In the genomic region with DNA sequence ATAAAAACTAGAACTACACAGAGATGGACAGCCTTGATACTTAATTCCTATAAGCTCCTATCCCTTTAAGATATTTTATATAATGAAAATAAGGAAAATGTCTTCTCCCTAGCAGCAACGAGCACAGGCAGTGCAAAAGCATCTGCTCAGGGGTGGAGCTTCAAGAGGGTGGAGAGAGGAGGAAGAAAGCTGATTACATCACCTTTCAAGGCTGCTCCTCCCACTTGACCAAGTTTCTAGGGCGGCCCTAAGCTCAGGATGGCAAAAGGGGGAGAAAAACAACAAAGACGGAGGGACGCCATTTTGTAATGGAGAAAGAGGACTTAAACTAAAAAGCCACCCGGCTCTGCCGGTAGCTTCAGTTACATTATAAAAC, we compare ENCODE assay signal across 1 cellular context.
A peak's percentile ranks its signal among the peaks of the same experiment; 100 is the strongest.
TF ChIP-seq lines count a peak whose summit lies in the region.

No MANE protein-coding gene starts in this region.

TF ChIP-seq in K562, 482 proteins besides CTCF, POLR2A, EP300 and RAD21 (continued from another document and continues in another):
- TF ChIP-seq, protein P1, sequence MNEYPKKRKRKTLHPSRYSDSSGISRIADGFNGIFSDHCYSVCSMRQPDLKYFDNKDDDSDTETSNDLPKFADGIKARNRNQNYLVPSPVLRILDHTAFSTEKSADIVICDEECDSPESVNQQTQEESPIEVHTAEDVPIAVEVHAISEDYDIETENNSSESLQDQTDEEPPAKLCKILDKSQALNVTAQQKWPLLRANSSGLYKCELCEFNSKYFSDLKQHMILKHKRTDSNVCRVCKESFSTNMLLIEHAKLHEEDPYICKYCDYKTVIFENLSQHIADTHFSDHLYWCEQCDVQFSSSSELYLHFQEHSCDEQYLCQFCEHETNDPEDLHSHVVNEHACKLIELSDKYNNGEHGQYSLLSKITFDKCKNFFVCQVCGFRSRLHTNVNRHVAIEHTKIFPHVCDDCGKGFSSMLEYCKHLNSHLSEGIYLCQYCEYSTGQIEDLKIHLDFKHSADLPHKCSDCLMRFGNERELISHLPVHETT (CRISPR knock-in tag; conservative IDR thresholded peaks at IDR 0.05 in 1 of 2, IDR thresholded peaks at IDR 0.05 in 1 of 2) = peak in 1 of 2 experiments; percentile 79; a peak in 2 of 4 replicates
- TF ChIP-seq FOXJ2 (tag; IDR thresholded peaks at IDR 0.05) = peak; percentile 78
- TF ChIP-seq JUND (IDR thresholded peaks at IDR 0.05; ENCODE audit: borderline replicate concordance, low read depth, low read length) = peak; percentile 91
- TF ChIP-seq JUND (tag; IDR thresholded peaks at IDR 0.05; ENCODE audit: borderline replicate concordance, low read depth, low read length) = peak; percentile 91; the same call in 1 of the 3 replicates
- TF ChIP-seq TAF1 (IDR thresholded peaks at IDR 0.05; ENCODE audit: control insufficient read depth, extremely low read depth, insufficient read depth, low read length, severe bottlenecking) = peak; percentile 88
- TF ChIP-seq ADNP (tag; IDR thresholded peaks at IDR 0.05) = no peak
- no peak for TF ChIP-seq POLR2AphosphoS5 (IDR thresholded peaks at IDR 0.05; ENCODE audit: control insufficient read depth, insufficient read depth, low read depth, low read length)
- TF ChIP-seq, protein P2, sequence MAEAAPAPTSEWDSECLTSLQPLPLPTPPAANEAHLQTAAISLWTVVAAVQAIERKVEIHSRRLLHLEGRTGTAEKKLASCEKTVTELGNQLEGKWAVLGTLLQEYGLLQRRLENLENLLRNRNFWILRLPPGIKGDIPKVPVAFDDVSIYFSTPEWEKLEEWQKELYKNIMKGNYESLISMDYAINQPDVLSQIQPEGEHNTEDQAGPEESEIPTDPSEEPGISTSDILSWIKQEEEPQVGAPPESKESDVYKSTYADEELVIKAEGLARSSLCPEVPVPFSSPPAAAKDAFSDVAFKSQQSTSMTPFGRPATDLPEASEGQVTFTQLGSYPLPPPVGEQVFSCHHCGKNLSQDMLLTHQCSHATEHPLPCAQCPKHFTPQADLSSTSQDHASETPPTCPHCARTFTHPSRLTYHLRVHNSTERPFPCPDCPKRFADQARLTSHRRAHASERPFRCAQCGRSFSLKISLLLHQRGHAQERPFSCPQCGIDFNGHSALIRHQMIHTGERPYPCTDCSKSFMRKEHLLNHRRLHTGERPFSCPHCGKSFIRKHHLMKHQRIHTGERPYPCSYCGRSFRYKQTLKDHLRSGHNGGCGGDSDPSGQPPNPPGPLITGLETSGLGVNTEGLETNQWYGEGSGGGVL (CRISPR knock-in tag; IDR thresholded peaks at IDR 0.05) = no peak
- 0 out of 2 replicates have a peak, but pooled peaks have one; percentile 8 for TF ChIP-seq PHTF2 (CRISPR knock-in tag; IDR thresholded peaks at IDR 0.05)
- peak; percentile 99 for TF ChIP-seq POLR2AphosphoS2 (IDR thresholded peaks at IDR 0.05; ENCODE audit: low read length)
- TF ChIP-seq CBX8 (IDR thresholded peaks at IDR 0.05; ENCODE audit: borderline replicate concordance, extremely low read depth, low read depth, low read length, poor library complexity, severe bottlenecking) = no peak
- peak; percentile 28; the same call in 1 of the 2 replicates for TF ChIP-seq DPF2 (IDR thresholded peaks at IDR 0.05)
- peak; percentile 19; the same call in 1 of the 2 replicates for TF ChIP-seq SOX6 (IDR thresholded peaks at IDR 0.05)
- peak; percentile 76 to 79 for TF ChIP-seq NRF1 (conservative IDR thresholded peaks at IDR 0.05 in 1 of 2, IDR thresholded peaks at IDR 0.05 in 1 of 2)
- TF ChIP-seq TARDBP (IDR thresholded peaks at IDR 0.05) = no peak
- peak; percentile 29; the same call in 1 of the 2 replicates for TF ChIP-seq MAFK (IDR thresholded peaks at IDR 0.05; ENCODE audit: low read length)
- TF ChIP-seq ZZZ3 (IDR thresholded peaks at IDR 0.05) = no peak
- TF ChIP-seq NBN (IDR thresholded peaks at IDR 0.05; ENCODE audit: low read depth) = peak; percentile 69; the same call in 1 of the 2 replicates
- TF ChIP-seq SUPT5H (IDR thresholded peaks at IDR 0.05) = no peak
- no peak for TF ChIP-seq HDAC8 (tag; IDR thresholded peaks at IDR 0.05)
- TF ChIP-seq JUNB (CRISPR knock-in tag; conservative IDR thresholded peaks at IDR 0.05) = peak; percentile 51; the same call in 1 of the 2 replicates
- no peak for TF ChIP-seq ZFX (CRISPR knock-in tag; IDR thresholded peaks at IDR 0.05)
- TF ChIP-seq, protein P3, sequence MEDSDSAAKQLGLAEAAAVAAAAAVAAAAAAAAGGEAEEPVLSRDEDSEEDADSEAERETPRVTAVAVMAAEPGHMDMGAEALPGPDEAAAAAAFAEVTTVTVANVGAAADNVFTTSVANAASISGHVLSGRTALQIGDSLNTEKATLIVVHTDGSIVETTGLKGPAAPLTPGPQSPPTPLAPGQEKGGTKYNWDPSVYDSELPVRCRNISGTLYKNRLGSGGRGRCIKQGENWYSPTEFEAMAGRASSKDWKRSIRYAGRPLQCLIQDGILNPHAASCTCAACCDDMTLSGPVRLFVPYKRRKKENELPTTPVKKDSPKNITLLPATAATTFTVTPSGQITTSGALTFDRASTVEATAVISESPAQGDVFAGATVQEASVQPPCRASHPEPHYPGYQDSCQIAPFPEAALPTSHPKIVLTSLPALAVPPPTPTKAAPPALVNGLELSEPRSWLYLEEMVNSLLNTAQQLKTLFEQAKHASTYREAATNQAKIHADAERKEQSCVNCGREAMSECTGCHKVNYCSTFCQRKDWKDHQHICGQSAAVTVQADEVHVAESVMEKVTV (CRISPR knock-in tag; IDR thresholded peaks at IDR 0.05) = 0 out of 2 replicates have a peak, but pooled peaks have one; percentile 0
- TF ChIP-seq YY1 (IDR thresholded peaks at IDR 0.05; ENCODE audit: borderline replicate concordance in 1 of 3, control insufficient read depth in 1 of 3, extremely low read depth in 1 of 3, insufficient read depth in 3 of 3, insufficient read length in 1 of 3, insufficient replicate concordance in 2 of 3, low read depth in 1 of 3, low read length in 2 of 3) = peak; percentile 79 to 96 (median 90)
- TF ChIP-seq, protein P4, sequence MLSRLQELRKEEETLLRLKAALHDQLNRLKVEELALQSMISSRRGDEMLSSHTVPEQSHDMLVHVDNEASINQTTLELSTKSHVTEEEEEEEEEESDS (CRISPR knock-in tag; IDR thresholded peaks at IDR 0.05) = no peak
- TF ChIP-seq CTBP1 (IDR thresholded peaks at IDR 0.05; ENCODE audit: borderline replicate concordance) = 0 out of 2 replicates have a peak, but pooled peaks have one; percentile 10
- TF ChIP-seq NR4A1 (CRISPR knock-in tag; IDR thresholded peaks at IDR 0.05) = no peak
- TF ChIP-seq NR4A1 (tag; IDR thresholded peaks at IDR 0.05) = no peak
- no peak for TF ChIP-seq ZBTB7A (IDR thresholded peaks at IDR 0.05; ENCODE audit: borderline replicate concordance, control insufficient read depth, low read depth, low read length)
- TF ChIP-seq ZEB2 (IDR thresholded peaks at IDR 0.05) = 0 out of 2 replicates have a peak, but pooled peaks have one; percentile 8
- TF ChIP-seq PML (IDR thresholded peaks at IDR 0.05; ENCODE audit: low read length) = no peak; the same call in none of the 2 replicates
- TF ChIP-seq, protein P5, sequence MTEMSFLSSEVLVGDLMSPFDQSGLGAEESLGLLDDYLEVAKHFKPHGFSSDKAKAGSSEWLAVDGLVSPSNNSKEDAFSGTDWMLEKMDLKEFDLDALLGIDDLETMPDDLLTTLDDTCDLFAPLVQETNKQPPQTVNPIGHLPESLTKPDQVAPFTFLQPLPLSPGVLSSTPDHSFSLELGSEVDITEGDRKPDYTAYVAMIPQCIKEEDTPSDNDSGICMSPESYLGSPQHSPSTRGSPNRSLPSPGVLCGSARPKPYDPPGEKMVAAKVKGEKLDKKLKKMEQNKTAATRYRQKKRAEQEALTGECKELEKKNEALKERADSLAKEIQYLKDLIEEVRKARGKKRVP (CRISPR knock-in tag; IDR thresholded peaks at IDR 0.05) = peak; percentile 67; the same call in 1 of the 2 replicates
- no peak for TF ChIP-seq MED1 (CRISPR knock-in tag; IDR thresholded peaks at IDR 0.05; ENCODE audit: borderline replicate concordance)
- TF ChIP-seq, protein P6, sequence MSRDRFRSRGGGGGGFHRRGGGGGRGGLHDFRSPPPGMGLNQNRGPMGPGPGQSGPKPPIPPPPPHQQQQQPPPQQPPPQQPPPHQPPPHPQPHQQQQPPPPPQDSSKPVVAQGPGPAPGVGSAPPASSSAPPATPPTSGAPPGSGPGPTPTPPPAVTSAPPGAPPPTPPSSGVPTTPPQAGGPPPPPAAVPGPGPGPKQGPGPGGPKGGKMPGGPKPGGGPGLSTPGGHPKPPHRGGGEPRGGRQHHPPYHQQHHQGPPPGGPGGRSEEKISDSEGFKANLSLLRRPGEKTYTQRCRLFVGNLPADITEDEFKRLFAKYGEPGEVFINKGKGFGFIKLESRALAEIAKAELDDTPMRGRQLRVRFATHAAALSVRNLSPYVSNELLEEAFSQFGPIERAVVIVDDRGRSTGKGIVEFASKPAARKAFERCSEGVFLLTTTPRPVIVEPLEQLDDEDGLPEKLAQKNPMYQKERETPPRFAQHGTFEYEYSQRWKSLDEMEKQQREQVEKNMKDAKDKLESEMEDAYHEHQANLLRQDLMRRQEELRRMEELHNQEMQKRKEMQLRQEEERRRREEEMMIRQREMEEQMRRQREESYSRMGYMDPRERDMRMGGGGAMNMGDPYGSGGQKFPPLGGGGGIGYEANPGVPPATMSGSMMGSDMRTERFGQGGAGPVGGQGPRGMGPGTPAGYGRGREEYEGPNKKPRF (IDR thresholded peaks at IDR 0.05; ENCODE audit: low read depth, low read length) = no peak
- peak; percentile 88 for TF ChIP-seq CEBPG (CRISPR knock-in tag; IDR thresholded peaks at IDR 0.05)
- peak; percentile 96 to 98 for TF ChIP-seq CEBPG (tag; conservative IDR thresholded peaks at IDR 0.05 in 1 of 2, IDR thresholded peaks at IDR 0.05 in 1 of 2)
- TF ChIP-seq, protein P7, sequence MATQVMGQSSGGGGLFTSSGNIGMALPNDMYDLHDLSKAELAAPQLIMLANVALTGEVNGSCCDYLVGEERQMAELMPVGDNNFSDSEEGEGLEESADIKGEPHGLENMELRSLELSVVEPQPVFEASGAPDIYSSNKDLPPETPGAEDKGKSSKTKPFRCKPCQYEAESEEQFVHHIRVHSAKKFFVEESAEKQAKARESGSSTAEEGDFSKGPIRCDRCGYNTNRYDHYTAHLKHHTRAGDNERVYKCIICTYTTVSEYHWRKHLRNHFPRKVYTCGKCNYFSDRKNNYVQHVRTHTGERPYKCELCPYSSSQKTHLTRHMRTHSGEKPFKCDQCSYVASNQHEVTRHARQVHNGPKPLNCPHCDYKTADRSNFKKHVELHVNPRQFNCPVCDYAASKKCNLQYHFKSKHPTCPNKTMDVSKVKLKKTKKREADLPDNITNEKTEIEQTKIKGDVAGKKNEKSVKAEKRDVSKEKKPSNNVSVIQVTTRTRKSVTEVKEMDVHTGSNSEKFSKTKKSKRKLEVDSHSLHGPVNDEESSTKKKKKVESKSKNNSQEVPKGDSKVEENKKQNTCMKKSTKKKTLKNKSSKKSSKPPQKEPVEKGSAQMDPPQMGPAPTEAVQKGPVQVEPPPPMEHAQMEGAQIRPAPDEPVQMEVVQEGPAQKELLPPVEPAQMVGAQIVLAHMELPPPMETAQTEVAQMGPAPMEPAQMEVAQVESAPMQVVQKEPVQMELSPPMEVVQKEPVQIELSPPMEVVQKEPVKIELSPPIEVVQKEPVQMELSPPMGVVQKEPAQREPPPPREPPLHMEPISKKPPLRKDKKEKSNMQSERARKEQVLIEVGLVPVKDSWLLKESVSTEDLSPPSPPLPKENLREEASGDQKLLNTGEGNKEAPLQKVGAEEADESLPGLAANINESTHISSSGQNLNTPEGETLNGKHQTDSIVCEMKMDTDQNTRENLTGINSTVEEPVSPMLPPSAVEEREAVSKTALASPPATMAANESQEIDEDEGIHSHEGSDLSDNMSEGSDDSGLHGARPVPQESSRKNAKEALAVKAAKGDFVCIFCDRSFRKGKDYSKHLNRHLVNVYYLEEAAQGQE (CRISPR knock-in tag; IDR thresholded peaks at IDR 0.05; ENCODE audit: low read depth) = no peak
- no peak; the same call in 1 of the 2 replicates for TF ChIP-seq RFX1 (IDR thresholded peaks at IDR 0.05)
- no peak for TF ChIP-seq ZC3H11A (IDR thresholded peaks at IDR 0.05; ENCODE audit: low read depth, low read length)
- TF ChIP-seq ZNF57 (CRISPR knock-in tag; IDR thresholded peaks at IDR 0.05) = no peak
- TF ChIP-seq NR3C1 (CRISPR knock-in tag; IDR thresholded peaks at IDR 0.05) = no peak
- no peak for TF ChIP-seq SIN3B (IDR thresholded peaks at IDR 0.05; ENCODE audit: low read depth)
- TF ChIP-seq, protein P8, sequence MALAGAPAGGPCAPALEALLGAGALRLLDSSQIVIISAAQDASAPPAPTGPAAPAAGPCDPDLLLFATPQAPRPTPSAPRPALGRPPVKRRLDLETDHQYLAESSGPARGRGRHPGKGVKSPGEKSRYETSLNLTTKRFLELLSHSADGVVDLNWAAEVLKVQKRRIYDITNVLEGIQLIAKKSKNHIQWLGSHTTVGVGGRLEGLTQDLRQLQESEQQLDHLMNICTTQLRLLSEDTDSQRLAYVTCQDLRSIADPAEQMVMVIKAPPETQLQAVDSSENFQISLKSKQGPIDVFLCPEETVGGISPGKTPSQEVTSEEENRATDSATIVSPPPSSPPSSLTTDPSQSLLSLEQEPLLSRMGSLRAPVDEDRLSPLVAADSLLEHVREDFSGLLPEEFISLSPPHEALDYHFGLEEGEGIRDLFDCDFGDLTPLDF (CRISPR knock-in tag; IDR thresholded peaks at IDR 0.05) = no peak
- TF ChIP-seq KAT7 (CRISPR knock-in tag; IDR thresholded peaks at IDR 0.05; ENCODE audit: borderline replicate concordance) = no peak
- peak in 1 of 2 experiments; percentile 60; a peak in 2 of 4 replicates for TF ChIP-seq MAZ (CRISPR knock-in tag; conservative IDR thresholded peaks at IDR 0.05 in 1 of 2, IDR thresholded peaks at IDR 0.05 in 1 of 2)
- TF ChIP-seq CEBPB (tag; IDR thresholded peaks at IDR 0.05) = peak; percentile 93
- peak in 1 of 2 experiments; percentile 58; a peak in 2 of 4 replicates for TF ChIP-seq TBL1XR1 (IDR thresholded peaks at IDR 0.05; ENCODE audit: low read length in 2 of 2)
- TF ChIP-seq SREBF2 (CRISPR knock-in tag; IDR thresholded peaks at IDR 0.05) = no peak
- TF ChIP-seq MBD2 (IDR thresholded peaks at IDR 0.05; ENCODE audit: borderline replicate concordance, low read depth) = 0 out of 2 replicates have a peak, but pooled peaks have one; percentile 8
- peak; percentile 32; the same call in 1 of the 2 replicates for TF ChIP-seq CXXC5 (CRISPR knock-in tag; IDR thresholded peaks at IDR 0.05)
- TF ChIP-seq, protein P9, sequence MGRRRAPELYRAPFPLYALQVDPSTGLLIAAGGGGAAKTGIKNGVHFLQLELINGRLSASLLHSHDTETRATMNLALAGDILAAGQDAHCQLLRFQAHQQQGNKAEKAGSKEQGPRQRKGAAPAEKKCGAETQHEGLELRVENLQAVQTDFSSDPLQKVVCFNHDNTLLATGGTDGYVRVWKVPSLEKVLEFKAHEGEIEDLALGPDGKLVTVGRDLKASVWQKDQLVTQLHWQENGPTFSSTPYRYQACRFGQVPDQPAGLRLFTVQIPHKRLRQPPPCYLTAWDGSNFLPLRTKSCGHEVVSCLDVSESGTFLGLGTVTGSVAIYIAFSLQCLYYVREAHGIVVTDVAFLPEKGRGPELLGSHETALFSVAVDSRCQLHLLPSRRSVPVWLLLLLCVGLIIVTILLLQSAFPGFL (CRISPR knock-in tag; IDR thresholded peaks at IDR 0.05) = no peak
- TF ChIP-seq, protein P10, sequence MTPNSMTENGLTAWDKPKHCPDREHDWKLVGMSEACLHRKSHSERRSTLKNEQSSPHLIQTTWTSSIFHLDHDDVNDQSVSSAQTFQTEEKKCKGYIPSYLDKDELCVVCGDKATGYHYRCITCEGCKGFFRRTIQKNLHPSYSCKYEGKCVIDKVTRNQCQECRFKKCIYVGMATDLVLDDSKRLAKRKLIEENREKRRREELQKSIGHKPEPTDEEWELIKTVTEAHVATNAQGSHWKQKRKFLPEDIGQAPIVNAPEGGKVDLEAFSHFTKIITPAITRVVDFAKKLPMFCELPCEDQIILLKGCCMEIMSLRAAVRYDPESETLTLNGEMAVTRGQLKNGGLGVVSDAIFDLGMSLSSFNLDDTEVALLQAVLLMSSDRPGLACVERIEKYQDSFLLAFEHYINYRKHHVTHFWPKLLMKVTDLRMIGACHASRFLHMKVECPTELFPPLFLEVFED (CRISPR knock-in tag; conservative IDR thresholded peaks at IDR 0.05) = peak; percentile 2; the same call in 1 of the 2 replicates
